ENCODE assay signal across 27 cellular contexts in genomic region chr5:133142782-133143181, GRCh38.
"Had no signal": no experiment of that assay in that cellular context is flagged by ENCODE, and none has a peak within 500 bp of the region (broad histone marks: within the 10 kb centered on the region; RNA-seq: fewer than 3 reads in every experiment).

No MANE protein-coding gene starts in this region.

- H3K4me3 ChIP-seq: colonic mucosa, gastrocnemius medialis, lung, mucosa of descending colon, smooth muscle cell, stomach, thyroid gland had no signal

- H3K27me3 ChIP-seq: colonic mucosa, gastrocnemius medialis, neutrophil, thyroid gland had no signal

- ATAC-seq: gastrocnemius medialis; left lobe of liver; mucosa of descending colon; natural killer cell treated with Interleukin-12 subunit alpha and Interleukin-12 subunit beta and Interleukin-15 and Interleukin-18, amount 100 ng/mL, for 72 hours; sciatic nerve had no signal

- H3K27me3 Mint-ChIP-seq: progenitor cell of endocrine pancreas had no signal

- H3K4me3 Mint-ChIP-seq: mesothelial cell of epicardium; naive B cell; natural killer cell treated with Interleukin-12 subunit alpha and Interleukin-12 subunit beta and Interleukin-15 and Interleukin-18, amount 100 ng/mL, for 72 hours; neural crest cell had no signal

- H3K4me1 ChIP-seq: colonic mucosa, gastrocnemius medialis, parathyroid adenoma, thyroid gland had no signal

- H3K9me3 Mint-ChIP-seq: natural killer cell treated with Interleukin-12 subunit alpha and Interleukin-12 subunit beta and Interleukin-15 and Interleukin-18, amount 100 ng/mL, for 72 hours had no signal

- DNase-seq: colonic mucosa; dermis blood vessel endothelial cell; effector memory CD4-positive, alpha-beta T cell; erythroblast; gastrocnemius medialis; kidney; mesenchymal stem cell; mucosa of descending colon; naive B cell; stimulated activated CD4-positive, alpha-beta T cell treated with anti-CD3 and anti-CD28 coated beads, Interleukin-12 subunit alpha, Interleukin-12 subunit beta, amount 100 ng/mL, for 4 hours; stimulated activated CD4-positive, alpha-beta T cell treated with anti-CD3 and anti-CD28 coated beads, Interleukin-1b, Interleukin-23, amount 100 ng/mL, for 48 hours; stimulated activated CD4-positive, alpha-beta T cell treated with anti-CD3 and anti-CD28 coated beads, Interleukin-4, amount 100 ng/mL, for 1 hour; stimulated activated CD8-positive, alpha-beta memory T cell treated with anti-CD3 and anti-CD28 coated beads, Interleukin-4, amount 100 ng/mL, for 48 hours; stimulated activated naive CD4-positive, alpha-beta T cell treated with Interleukin-2 at 50 U/mL for 16 hours; stomach; thyroid gland; trophoblast cell had no signal

- H3K27ac ChIP-seq: colonic mucosa, gastrocnemius medialis, neutrophil, parathyroid adenoma, stomach, thyroid gland had no signal

- H3K4me1 Mint-ChIP-seq: naive B cell had no signal

- H3K36me3 Mint-ChIP-seq: mesothelial cell of epicardium; natural killer cell treated with Interleukin-12 subunit alpha and Interleukin-12 subunit beta and Interleukin-15 and Interleukin-18, amount 100 ng/mL, for 72 hours had no signal

- H3K27ac Mint-ChIP-seq: naive B cell; natural killer cell treated with Interleukin-12 subunit alpha and Interleukin-12 subunit beta and Interleukin-15 and Interleukin-18, amount 100 ng/mL, for 72 hours; progenitor cell of endocrine pancreas had no signal
